8 cellular contexts compared by ENCODE assay signal in genomic region chr9:33623658-33624586, GRCh38.
DNase-seq lines count a peak whose midpoint lies in the region; ATAC-seq and TF ChIP-seq lines count a peak whose summit lies in the region.

No MANE protein-coding gene starts in this region.

- no peaks in the 10 kb centered on the region for H3K36me3 Mint-ChIP-seq in central memory CD8-positive, alpha-beta T cell (ENCODE audit: insufficient read depth)

- peaks cover 72% of the 10 kb centered on the region for H3K27me3 Mint-ChIP-seq in central memory CD8-positive, alpha-beta T cell

- no peak overlapping the region for H3K4me3 Mint-ChIP-seq in central memory CD8-positive, alpha-beta T cell

- no peak overlapping the region for H3K27ac Mint-ChIP-seq in central memory CD8-positive, alpha-beta T cell (ENCODE audit: low read depth)

- no peaks in the 10 kb centered on the region for H3K9me3 Mint-ChIP-seq in central memory CD8-positive, alpha-beta T cell

- DNase-seq in GM10266 (ENCODE audit: extremely low spot score) = peak; percentile 74
- DNase-seq in NCI-H2196 (lab: John Stamatoyannopoulos, UW; ENCODE audit: unreplicated experiment) = peak; percentile 82
- DNase-seq in central memory CD8-positive, alpha-beta T cell (ENCODE audit: low spot score in 2 of 2) = peak; percentile 51 to 65
- peak in 1 of 2 donors; percentile 66 for DNase-seq in left colon
- peak; percentile 72 for DNase-seq in stimulated activated CD4-positive, alpha-beta T cell treated with anti-CD3 and anti-CD28 coated beads, Interleukin-4, amount 100 ng/mL, for 24 hours

- intact Hi-C loops in left colon (cut with DNase I, micrococcal nuclease) = loop anchor here (5.0 to 10.0 kb wide), 2 partner anchors 98 to 101 kb away; no protein-coding TSS in a partner anchor

- ATAC-seq in HG02943 (IDR thresholded peaks at IDR 0.05; ENCODE audit: low read depth, unreplicated experiment) = peak; percentile 93
- ATAC-seq in activated CD4-positive, CD25-positive, alpha-beta regulatory T cell treated with anti-CD3 and anti-CD28 coated beads, Interleukin-2, amount 50 U/mL, for 24 hours = peak; percentile 77 to 92
- peak; percentile 83 for ATAC-seq in central memory CD8-positive, alpha-beta T cell (replicated peaks; ENCODE audit: extremely low read depth, poor library complexity, severe bottlenecking)
- ATAC-seq in left colon = peak; percentile 93
- no peak for ATAC-seq in GM19467 (IDR thresholded peaks at IDR 0.05; ENCODE audit: unreplicated experiment)

- peaks cover 6% of the 10 kb centered on the region for H3K4me1 Mint-ChIP-seq in central memory CD8-positive, alpha-beta T cell

- TF ChIP-seq CTCF in GM10266 (IDR thresholded peaks at IDR 0.05; ENCODE audit: control insufficient read depth, insufficient read depth, low read depth, missing control alignments) = peak; percentile 87
